Comparison of ENCODE assay signal across 8 cellular contexts in the genomic region with DNA sequence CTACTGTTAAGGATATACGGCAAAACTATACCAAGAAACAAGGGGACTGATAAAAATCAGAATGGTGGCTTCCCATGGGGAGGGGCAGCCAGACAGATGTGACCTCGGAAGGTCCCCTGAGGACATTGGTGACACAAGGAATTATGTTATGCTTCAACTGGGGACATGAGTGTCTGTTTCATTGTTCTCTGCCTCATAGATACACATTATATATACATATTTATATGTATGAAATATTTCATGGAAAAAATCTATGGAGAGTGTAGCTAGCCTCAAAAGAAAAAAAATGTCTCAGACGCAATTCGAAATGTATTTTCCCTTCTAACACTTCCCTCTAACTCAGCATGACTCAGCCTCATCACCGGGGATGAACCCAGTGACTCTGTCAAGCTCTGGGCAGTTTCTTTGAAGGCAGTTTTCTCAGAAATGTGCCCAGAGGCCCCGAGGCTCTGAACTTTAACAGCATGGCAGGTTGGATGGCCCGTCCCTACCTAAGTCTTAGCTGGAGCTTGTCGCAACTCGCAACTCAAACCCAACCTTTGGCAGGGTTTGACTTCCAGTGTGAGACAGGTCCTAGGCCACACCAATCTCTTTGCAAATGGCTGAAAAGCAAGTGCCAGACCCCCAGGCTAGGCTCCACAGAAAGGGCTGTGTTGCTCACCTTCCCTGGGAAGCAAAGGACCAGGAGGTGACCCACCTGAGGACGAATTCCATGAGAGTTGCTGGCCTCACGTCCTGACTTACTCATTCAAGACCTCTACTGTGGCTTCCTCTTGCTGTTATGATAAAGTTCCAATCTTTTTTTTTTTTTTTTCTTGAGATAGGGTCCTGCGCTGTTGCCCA.
A peak's percentile ranks its signal among the peaks of the same experiment; 100 is the strongest.
DNase-seq lines count a peak whose midpoint lies in the region; ATAC-seq and TF ChIP-seq lines count a peak whose summit lies in the region.

No MANE protein-coding gene starts in this region.

- peak; percentile 78 for DNase-seq in activated effector memory CD4-positive, alpha-beta T cell treated with anti-CD3 and anti-CD28 coated beads, Interleukin-2, amount 50 U/mL, for 16 hours
- DNase-seq in activated effector memory CD4-positive, alpha-beta T cell treated with Interleukin-2 at 50 U/mL for 16 hours: no peak
- DNase-seq in activated CD8-positive, alpha-beta memory T cell treated with anti-CD3 and anti-CD28 coated beads, Interleukin-2, amount 10 ng/mL, durations not matched to agents 7 days and 5 days: peak; percentile 82
- DNase-seq in glomerular visceral epithelial cell (ENCODE audit: extremely low spot score) (peak; percentile 43), esophagus muscularis mucosa (ENCODE audit: extremely low spot score) (no peak), NCI-H82 (lab: John Stamatoyannopoulos, UW) (no peak), germinal center (ENCODE audit: low spot score) (no peak)

- TF ChIP-seq CTCF in esophagus muscularis mucosa (IDR thresholded peaks at IDR 0.05): no peak

- H3K9me3 ChIP-seq in thymus (ENCODE audit: control insufficient read depth): no peaks in the 10 kb centered on the region
- no peaks in the 10 kb centered on the region for H3K9me3 ChIP-seq in esophagus muscularis mucosa

- H3K4me1 ChIP-seq in thymus (ENCODE audit: control insufficient read depth, insufficient read depth, low read length) (no peaks in the 10 kb centered on the region), esophagus muscularis mucosa (no peaks in the 10 kb centered on the region)

- CTCF ChIA-PET in activated CD8-positive, alpha-beta memory T cell treated with anti-CD3 and anti-CD28 coated beads, Interleukin-2, amount 10 ng/mL, durations not matched to agents 7 days and 5 days (lab: Charles Lee): interaction anchor here (0.9 to 1.5 kb wide), 5 partner anchors 9 to 506 kb away, joined by 3 to 4 read pairs (median 4); no protein-coding TSS in a partner anchor

- no peak overlapping the region for H3K4me3 Mint-ChIP-seq in activated CD8-positive, alpha-beta memory T cell treated with anti-CD3 and anti-CD28 coated beads, Interleukin-2, amount 10 ng/mL, durations not matched to agents 7 days and 5 days

- no peak overlapping the region for H3K4me3 ChIP-seq in thymus (ENCODE audit: low read length)
- no peak overlapping the region for H3K4me3 ChIP-seq in esophagus muscularis mucosa

- peaks cover 46% of the 10 kb centered on the region for H3K36me3 ChIP-seq in thymus (ENCODE audit: control insufficient read depth, insufficient read depth)
- H3K36me3 ChIP-seq in esophagus muscularis mucosa: no peaks in the 10 kb centered on the region

- no peaks in the 10 kb centered on the region for H3K27me3 Mint-ChIP-seq in activated CD8-positive, alpha-beta memory T cell treated with anti-CD3 and anti-CD28 coated beads, Interleukin-2, amount 10 ng/mL, durations not matched to agents 7 days and 5 days

- intact Hi-C loops in esophagus muscularis mucosa (cut with DNase I): no loop called here

- H3K4me1 Mint-ChIP-seq in activated CD8-positive, alpha-beta memory T cell treated with anti-CD3 and anti-CD28 coated beads, Interleukin-2, amount 10 ng/mL, durations not matched to agents 7 days and 5 days: peaks cover 84% of the 10 kb centered on the region

- H3K36me3 Mint-ChIP-seq in activated CD8-positive, alpha-beta memory T cell treated with anti-CD3 and anti-CD28 coated beads, Interleukin-2, amount 10 ng/mL, durations not matched to agents 7 days and 5 days: peaks cover 79% of the 10 kb centered on the region

- H3K9me3 Mint-ChIP-seq in activated CD8-positive, alpha-beta memory T cell treated with anti-CD3 and anti-CD28 coated beads, Interleukin-2, amount 10 ng/mL, durations not matched to agents 7 days and 5 days (ENCODE audit: low read depth): peaks cover 2% of the 10 kb centered on the region

- TF ChIP-seq POLR2A in esophagus muscularis mucosa (IDR thresholded peaks at IDR 0.05; ENCODE audit: low read depth): no peak

- peak; percentile 62 for ATAC-seq in activated CD8-positive, alpha-beta memory T cell treated with anti-CD3 and anti-CD28 coated beads, Interleukin-2, amount 10 ng/mL, durations not matched to agents 7 days and 5 days

- TF ChIP-seq EP300 in esophagus muscularis mucosa (IDR thresholded peaks at IDR 0.05): no peak

- peak overlapping the region; percentile 84 for H3K27ac Mint-ChIP-seq in activated CD8-positive, alpha-beta memory T cell treated with anti-CD3 and anti-CD28 coated beads, Interleukin-2, amount 10 ng/mL, durations not matched to agents 7 days and 5 days

- H3K27me3 ChIP-seq in thymus (ENCODE audit: control insufficient read depth, insufficient read depth) (no peaks in the 10 kb centered on the region), esophagus muscularis mucosa (peaks cover 0 to 36% (median 0%) of the 10 kb centered on the region in 4 donors)

- 55% methylated on average over 12 of the region's 12 CpGs for WGBS in thymus
- WGBS in esophagus muscularis mucosa: 69% methylated on average over 12 of the region's 12 CpGs

- H3K27ac ChIP-seq in thymus (ENCODE audit: low read depth) (peak overlapping the region; percentile 53), esophagus muscularis mucosa (replicated peaks in 1 of 4) (no peak overlapping the region)

Comparison
In these comparisons a context has a peak if more than half of its experiments do, and no peak if none do; other contexts are left out.
1. DNase-seq: peak in activated effector memory CD4-positive, alpha-beta T cell treated with anti-CD3 and anti-CD28 coated beads, Interleukin-2, amount 50 U/mL, for 16 hours (single experiment), activated CD8-positive, alpha-beta memory T cell treated with anti-CD3 and anti-CD28 coated beads, Interleukin-2, amount 10 ng/mL, durations not matched to agents 7 days and 5 days (single experiment) and glomerular visceral epithelial cell (single experiment); none in activated effector memory CD4-positive, alpha-beta T cell treated with Interleukin-2 at 50 U/mL for 16 hours (single experiment), esophagus muscularis mucosa (single experiment), NCI-H82 (single experiment) and germinal center (single experiment).